Comparison of ENCODE assay signal across 24 cellular contexts in genomic region chr16:1290860-1291575, GRCh38. TPM values are rescaled to one million over a fixed set of nuclear protein-coding genes. Genes with fewer than 3 reads are reported as not detected.
DNase-seq lines count a peak whose midpoint lies in the region; ATAC-seq, FAIRE-seq and TF ChIP-seq lines count a peak whose summit lies in the region.
"Had no signal": no experiment of that assay in that cellular context is flagged by ENCODE, and none has a peak within 500 bp of the region (broad histone marks: within the 10 kb centered on the region; RNA-seq: fewer than 3 reads in every experiment).

No MANE protein-coding gene starts in this region.

- H3K4me1 ChIP-seq in BLaER1 treated with 17β-estradiol and CSF1 and Interleukin-3, amounts not matched to agents 10 nM and 100 nM, result peaks cover 37 to 85% (median 75%) of the 10 kb centered on the region in 10 experiments
- H3K4me1 ChIP-seq in H1 (replicated peaks in 1 of 4; ENCODE audit: control insufficient read depth in 3 of 4, insufficient read depth in 4 of 4, low read length in 3 of 4), result peaks cover 3 to 20% (median 13%) of the 10 kb centered on the region in 4 experiments; a peak in 6 of 7 replicates
- H3K4me1 ChIP-seq: thyroid gland had no signal

- peaks cover 3% of the 10 kb centered on the region; the same call in 1 of the 2 replicates for H3K23me2 ChIP-seq in H1 (ENCODE audit: low read depth, low read length)

- no peaks in the 10 kb centered on the region for H3K36me3 ChIP-seq in BLaER1 treated with 17β-estradiol and CSF1 and Interleukin-3, amounts not matched to agents 10 nM and 100 nM
- no peaks in the 10 kb centered on the region for H3K36me3 ChIP-seq in H1 (ENCODE audit: control insufficient read depth in 2 of 4, insufficient read depth in 4 of 4, low read length in 3 of 4)
- H3K36me3 ChIP-seq: heart right ventricle, ovary, thyroid gland had no signal

- H2AFZ ChIP-seq in H1 (ENCODE audit: low read length), result no peak overlapping the region

- no peak overlapping the region for H3K4me3 Mint-ChIP-seq in MCF 10A (ENCODE audit: unreplicated experiment)
- H3K4me3 Mint-ChIP-seq: activated CD8-positive, alpha-beta memory T cell treated with anti-CD3 and anti-CD28 coated beads, Interleukin-2, amount 10 ng/mL, durations not matched to agents 7 days and 5 days; CD4-positive, alpha-beta memory T cell had no signal

- H3K9ac ChIP-seq in BLaER1 treated with 17β-estradiol and CSF1 and Interleukin-3, amounts not matched to agents 10 nM and 100 nM, result peak overlapping the region in 8 of 11 experiments; percentile 63 to 85 (median 76); a peak in 11 of 22 replicates
- H3K9ac ChIP-seq in H1 (replicated peaks in 1 of 4; ENCODE audit: extremely low read depth in 1 of 4, low read depth in 3 of 4, low read length in 3 of 4), result no peak overlapping the region

- TF ChIP-seq CTCF in H1 (IDR thresholded peaks at IDR 0.05; ENCODE audit: control extremely low read depth in 1 of 3, insufficient read depth in 1 of 3, low read depth in 1 of 3, low read length in 3 of 3), result no peak
- no peak for TF ChIP-seq CTCF in MCF 10A (IDR thresholded peaks at IDR 0.05; ENCODE audit: unreplicated experiment)

- H3K23ac ChIP-seq in H1 (ENCODE audit: insufficient read length), result no peak overlapping the region

- intact Hi-C loops in MCF 10A (cut with micrococcal nuclease), result no loop called here

- no peak overlapping the region for H3K56ac ChIP-seq in H1 (replicated peaks; ENCODE audit: insufficient read length, low read depth, low read length)

- H3K27ac Mint-ChIP-seq in MCF 10A (ENCODE audit: low read depth, unreplicated experiment), result no peak overlapping the region
- H3K27ac Mint-ChIP-seq: activated CD8-positive, alpha-beta memory T cell treated with anti-CD3 and anti-CD28 coated beads, Interleukin-2, amount 10 ng/mL, durations not matched to agents 7 days and 5 days; activated T-helper 2 cell treated with anti-CD3 and anti-CD28 coated beads, Interferon-gamma antibody, Interleukin-2, Interleukin-4, amounts not matched to agents 10 μg/mL and 5 μg/mL and 100 μg/mL, durations not matched to agents 14 hours and 24 hours and 36 hours had no signal

- CTCF ChIA-PET in H1 (lab: Charles Lee; ENCODE audit: partially characterized antibody), result interaction anchor here (0.9 to 4.7 kb wide), 6 partner anchors 9 to 39 kb away, joined by 3 to 35 read pairs (median 4); partner anchors contain the start of gene UBE2I
- CTCF ChIA-PET in MCF 10A (lab: Yijun Ruan, JAX), result no interaction called here

- H3K4me1 Mint-ChIP-seq in MCF 10A (ENCODE audit: insufficient read depth, unreplicated experiment), result no peaks in the 10 kb centered on the region
- H3K4me1 Mint-ChIP-seq: activated CD8-positive, alpha-beta memory T cell treated with anti-CD3 and anti-CD28 coated beads, Interleukin-2, amount 10 ng/mL, durations not matched to agents 7 days and 5 days had no signal

- H3K14ac ChIP-seq in H1 (ENCODE audit: insufficient read length), result no peak overlapping the region

- no peaks in the 10 kb centered on the region for H3K36me3 Mint-ChIP-seq in MCF 10A (ENCODE audit: insufficient read depth, unreplicated experiment)
- H3K36me3 Mint-ChIP-seq: activated CD8-positive, alpha-beta memory T cell treated with anti-CD3 and anti-CD28 coated beads, Interleukin-2, amount 10 ng/mL, durations not matched to agents 7 days and 5 days; brain; CD4-positive, alpha-beta memory T cell had no signal

- H3K79me2 ChIP-seq in H1 (ENCODE audit: control insufficient read depth in 1 of 2, insufficient read depth in 2 of 2, low read length in 2 of 2), result no peaks in the 10 kb centered on the region

- no peaks in the 10 kb centered on the region for H4K20me1 ChIP-seq in BLaER1 treated with 17β-estradiol and CSF1 and Interleukin-3, amounts not matched to agents 10 nM and 100 nM
- peaks cover 0 to 2% of the 10 kb centered on the region in 2 experiments for H4K20me1 ChIP-seq in H1 (replicated peaks in 1 of 2; ENCODE audit: control insufficient read depth in 1 of 2, insufficient read depth in 2 of 2, low read length in 2 of 2)

- H4K5ac ChIP-seq in H1 (ENCODE audit: insufficient read length, low read depth, low read length), result no peak overlapping the region

- no peak overlapping the region for H2BK5ac ChIP-seq in H1 (ENCODE audit: low read depth, low read length)

- no peak for TF ChIP-seq EP300 in Ishikawa (IDR thresholded peaks at IDR 0.05; ENCODE audit: borderline replicate concordance)
- TF ChIP-seq EP300 in H1 (IDR thresholded peaks at IDR 0.05; ENCODE audit: borderline replicate concordance in 1 of 2, low read depth in 2 of 2, low read length in 2 of 2), result no peak

- H3K4me3 ChIP-seq in BLaER1 treated with 17β-estradiol and CSF1 and Interleukin-3, amounts not matched to agents 10 nM and 100 nM, result peak overlapping the region in 1 of 10 experiments; percentile 63; a peak in 2 of 20 replicates
- no peak overlapping the region for H3K4me3 ChIP-seq in H1 (ENCODE audit: extremely low read depth in 1 of 4, insufficient read depth in 2 of 4, low read depth in 3 of 4, low read length in 4 of 4)
- H3K4me3 ChIP-seq: heart right ventricle, lung, ovary, thyroid gland had no signal

- no peak overlapping the region for H2BK20ac ChIP-seq in H1 (ENCODE audit: low read length)

- H2BK15ac ChIP-seq in H1 (ENCODE audit: low read length), result peak overlapping the region; percentile 72; the same call in 1 of the 2 replicates

- FAIRE-seq in H1 (lab: Jason Lieb, UNC), result no peak
- FAIRE-seq: GM18507 had no signal

- H2BK12ac ChIP-seq in H1 (ENCODE audit: low read depth, low read length), result 0 out of 2 replicates have a peak overlapping the region, but pooled peaks have one; percentile 80

- TF ChIP-seq POLR2A in H1 (IDR thresholded peaks at IDR 0.05; ENCODE audit: control extremely low read depth in 1 of 2, low read depth in 2 of 2, low read length in 2 of 2), result no peak

- peak overlapping the region; percentile 42 for H4K91ac ChIP-seq in H1 (replicated peaks; ENCODE audit: insufficient read length, low read length)

- H3K4ac ChIP-seq in H1 (replicated peaks; ENCODE audit: insufficient read length, low read depth, low read length), result no peak overlapping the region

- ATAC-seq in HG03354 (IDR thresholded peaks at IDR 0.05; ENCODE audit: poor library complexity, severe bottlenecking, unreplicated experiment), result no peak
- no peak for ATAC-seq in HG02678 (IDR thresholded peaks at IDR 0.05; ENCODE audit: unreplicated experiment)
- ATAC-seq: activated CD8-positive, alpha-beta memory T cell treated with anti-CD3 and anti-CD28 coated beads, Interleukin-2, amount 10 ng/mL, durations not matched to agents 7 days and 5 days; heart right ventricle; right cardiac atrium had no signal

- no peaks in the 10 kb centered on the region for H3K9me3 ChIP-seq in BLaER1 treated with 17β-estradiol and CSF1 and Interleukin-3, amounts not matched to agents 10 nM and 100 nM (replicated peaks in 1 of 11)
- no peaks in the 10 kb centered on the region for H3K9me3 ChIP-seq in H1 (ENCODE audit: insufficient read depth in 2 of 2, low read depth in 1 of 2, low read length in 1 of 2)
- H3K9me3 ChIP-seq: heart right ventricle, ovary, thyroid gland had no signal

- BruUV-seq in MCF 10A (replicated peaks; lab: Mats Ljungman, UMichigan), result no TSS peak

- H3K27ac ChIP-seq in BLaER1 treated with 17β-estradiol and CSF1 and Interleukin-3, amounts not matched to agents 10 nM and 100 nM, result peak overlapping the region in 8 of 11 experiments; percentile 71 to 93 (median 82); a peak in 15 of 22 replicates
- H3K27ac ChIP-seq in H1 (ENCODE audit: low read depth, low read length), result no peak overlapping the region
- H3K27ac ChIP-seq: heart right ventricle, ovary, thyroid gland had no signal

- no peaks in the 10 kb centered on the region for H3K9me3 Mint-ChIP-seq in MCF 10A (ENCODE audit: unreplicated experiment)
- H3K9me3 Mint-ChIP-seq: activated T-helper 2 cell treated with anti-CD3 and anti-CD28 coated beads, Interferon-gamma antibody, Interleukin-2, Interleukin-4, amounts not matched to agents 10 μg/mL and 5 μg/mL and 100 μg/mL, durations not matched to agents 14 hours and 24 hours and 36 hours; brain; CD4-positive, alpha-beta memory T cell had no signal

- WGBS in H1 (ENCODE audit: extremely low coverage in 1 of 2, insufficient coverage in 1 of 2, insufficient read length in 1 of 2, insufficient replicate concordance in 2 of 2, low coverage in 1 of 2, low lambda C conversion rate in 2 of 2, missing lambda C conversion rate in 1 of 2), 2 experiments, result 91% methylated on average over 29 of the region's 29 CpGs; no CpG with 5 or more reads in 1 of the 2 experiments

- peaks cover 0 to 28% (median 11%) of the 10 kb centered on the region in 11 experiments; a peak in 14 of 22 replicates for H3K27me3 ChIP-seq in BLaER1 treated with 17β-estradiol and CSF1 and Interleukin-3, amounts not matched to agents 10 nM and 100 nM
- peaks cover 7 to 39% (median 26%) of the 10 kb centered on the region in 4 experiments for H3K27me3 ChIP-seq in H1 (replicated peaks in 1 of 4; ENCODE audit: control insufficient read depth in 3 of 4, extremely low read depth in 1 of 4, insufficient read depth in 3 of 4, low read length in 3 of 4)
- H3K27me3 ChIP-seq: thyroid gland had no signal

- H3K79me1 ChIP-seq in H1 (ENCODE audit: low read depth, low read length), result no peaks in the 10 kb centered on the region

- H3K18ac ChIP-seq in H1 (ENCODE audit: extremely low read depth, low read length), result no peak overlapping the region

- H3K27me3 Mint-ChIP-seq in MCF 10A (ENCODE audit: insufficient read depth, unreplicated experiment), result no peaks in the 10 kb centered on the region

- DNase-seq in NCI-H2171 treated with DMSO at 0.1 percent for 48 hours (lab: John Stamatoyannopoulos, UW), result peak; percentile 86
- DNase-seq in H1 (ENCODE audit: low read depth in 1 of 2, low spot score in 2 of 2), result no peak
- DNase-seq in SK-N-DZ (ENCODE audit: low spot score), result no peak
- no peak for DNase-seq in MCF 10A (ENCODE audit: unreplicated experiment)
- DNase-seq: activated CD8-positive, alpha-beta memory T cell treated with anti-CD3 and anti-CD28 coated beads, Interleukin-2, amount 10 ng/mL, durations not matched to agents 7 days and 5 days; CD4-positive, alpha-beta memory T cell; cortex of kidney; heart right ventricle; NCI-H1436; ovary; stimulated activated naive CD4-positive, alpha-beta T cell; thyroid gland had no signal

- POLR2A ChIA-PET in H1 (lab: Charles Lee; ENCODE audit: partially characterized antibody), result interaction anchor here (1.0 to 1.6 kb wide), 5 partner anchors 11 to 612 kb away, joined by 3 to 5 read pairs (median 3); partner anchors contain the start of gene UBE2I
- POLR2A ChIA-PET in MCF 10A (lab: Yijun Ruan, JAX), result interaction anchor here (0.7 kb wide), 1 partner anchor 247 kb away, joined by 3 read pairs; no protein-coding TSS in a partner anchor

- H2BK120ac ChIP-seq in H1 (replicated peaks; ENCODE audit: low read depth, low read length), result no peak overlapping the region

- TF ChIP-seq RAD21 in Ishikawa (IDR thresholded peaks at IDR 0.05; ENCODE audit: low read depth) (no peak), H1 (IDR thresholded peaks at IDR 0.05 in 1 of 2, conservative IDR thresholded peaks at IDR 0.05 in 1 of 2; ENCODE audit: low read depth in 2 of 2, low read length in 2 of 2) (no peak)

- no peak overlapping the region for H4K8ac ChIP-seq in H1 (ENCODE audit: extremely low read depth, insufficient read depth, low read length)

- H3K4me2 ChIP-seq in BLaER1 treated with 17β-estradiol and CSF1 and Interleukin-3, amounts not matched to agents 10 nM and 100 nM, result peak overlapping the region; percentile 9 to 99 (median 94); a peak in 20 of 22 replicates
- no peak overlapping the region for H3K4me2 ChIP-seq in H1 (ENCODE audit: insufficient read depth in 1 of 2, low read depth in 2 of 2, low read length in 2 of 2)

- H2AK5ac ChIP-seq in H1 (ENCODE audit: low read depth, low read length), result no peak overlapping the region

RNA-seq across cellular contexts. Expression of gene UBE2I, which starts 18.4 kb away (rescaled TPM):
- 268 and 272 TPM in 2 replicates for total RNA-seq in H1 (2021; fragmentation: NEBNext Ultra II Directional; extraction: Animal tissue kit (Norgen Biotek cat#: 25700))
- polyA plus RNA-seq in H1 (2011; rRNA removed), result 148 and 162 TPM in 2 replicates
- polyA plus RNA-seq in H1 (2011; cell fraction: cytosol; rRNA removed), result 142 TPM
- polyA plus RNA-seq in H1 (2011; cell fraction: nucleus; rRNA removed), result 143 TPM
- polyA plus RNA-seq in H1 (2012, experiment 1 of 2), result 186 to 197 TPM (median 190 TPM) in 4 replicates
- 278 TPM for polyA plus RNA-seq in H1 (2012, experiment 2 of 2)
- 202 TPM for polyA plus RNA-seq in H1 (2013, experiment 1 of 2)
- 204 TPM for polyA plus RNA-seq in H1 (2013, experiment 2 of 2)
- polyA minus RNA-seq in H1 (2011; rRNA and poly(A)+ RNA removed), result 87.2 and 89.0 TPM in 2 replicates
- polyA minus RNA-seq in H1 (2011; cell fraction: cytosol; rRNA and poly(A)+ RNA removed), result 84.7 TPM
- polyA minus RNA-seq in H1 (2011; cell fraction: nucleus; rRNA and poly(A)+ RNA removed), result 99.4 TPM
- polyA plus RNA-seq in SK-N-DZ (2014; cell fraction: cytosol; rRNA removed), result 102 and 125 TPM in 2 replicates
- polyA plus RNA-seq in SK-N-DZ (2014; cell fraction: nucleus; rRNA removed), result 132 and 304 TPM in 2 replicates
- total RNA-seq in MCF 10A (2022), result 163 and 172 TPM in 2 replicates

RNA-seq across cellular contexts. Expression of gene TPSD1, which starts 35.1 kb away (rescaled TPM):
- total RNA-seq in H1 (2021; fragmentation: NEBNext Ultra II Directional; extraction: Animal tissue kit (Norgen Biotek cat#: 25700)), result not detected in 2 replicates
- 0.26 and 0.61 TPM in 2 replicates for polyA plus RNA-seq in H1 (2011; rRNA removed)
- 0.62 TPM for polyA plus RNA-seq in H1 (2011; cell fraction: cytosol; rRNA removed)
- polyA plus RNA-seq in H1 (2011; cell fraction: nucleus; rRNA removed), result 8.5 TPM
- polyA plus RNA-seq in H1 (2012, experiment 1 of 2), result 0.42 to 1.1 TPM (median 0.70 TPM) in 4 replicates
- 0.18 TPM for polyA plus RNA-seq in H1 (2012, experiment 2 of 2)
- polyA plus RNA-seq in H1 (2013, experiment 1 of 2), result 0.36 TPM
- polyA plus RNA-seq in H1 (2013, experiment 2 of 2), result 0.17 TPM
- 0.28 TPM in 1 of 2 replicates, not detected in the other for polyA minus RNA-seq in H1 (2011; rRNA and poly(A)+ RNA removed)
- polyA minus RNA-seq in H1 (2011; cell fraction: cytosol; rRNA and poly(A)+ RNA removed), result not detected
- not detected for polyA minus RNA-seq in H1 (2011; cell fraction: nucleus; rRNA and poly(A)+ RNA removed)
- polyA plus RNA-seq in SK-N-DZ (2014; cell fraction: cytosol; rRNA removed), result not detected in 2 replicates
- polyA plus RNA-seq in SK-N-DZ (2014; cell fraction: nucleus; rRNA removed), result 0.47 TPM in 1 of 2 replicates, not detected in the other
- total RNA-seq in MCF 10A (2022), result not detected in 2 replicates
- total RNA-seq: activated CD8-positive, alpha-beta memory T cell treated with anti-CD3 and anti-CD28 coated beads, Interleukin-2, amount 10 ng/mL, durations not matched to agents 7 days and 5 days; activated T-helper 2 cell treated with anti-CD3 and anti-CD28 coated beads, Interferon-gamma antibody, Interleukin-2, Interleukin-4, amounts not matched to agents 10 μg/mL and 5 μg/mL and 100 μg/mL, durations not matched to agents 14 hours and 24 hours and 36 hours; CD4-positive, alpha-beta memory T cell; HT1080; LHCN-M2; SK-MEL-5 had no signal
- polyA plus RNA-seq: CD4-positive, alpha-beta memory T cell had no signal

RNA-seq across cellular contexts. Expression of gene BAIAP3, which starts 42.4 kb away (rescaled TPM):
- total RNA-seq in H1 (2021; fragmentation: NEBNext Ultra II Directional; extraction: Animal tissue kit (Norgen Biotek cat#: 25700)), result 6.8 and 7.9 TPM in 2 replicates
- polyA plus RNA-seq in H1 (2011; rRNA removed), result 2.9 and 6.3 TPM in 2 replicates
- 4.8 TPM for polyA plus RNA-seq in H1 (2011; cell fraction: cytosol; rRNA removed)
- polyA plus RNA-seq in H1 (2011; cell fraction: nucleus; rRNA removed), result 33.8 TPM
- polyA plus RNA-seq in H1 (2012, experiment 1 of 2), result 4.5 to 6.4 TPM (median 5.6 TPM) in 4 replicates
- 2.6 TPM for polyA plus RNA-seq in H1 (2012, experiment 2 of 2)
- polyA plus RNA-seq in H1 (2013, experiment 1 of 2), result 5.0 TPM
- polyA plus RNA-seq in H1 (2013, experiment 2 of 2), result 3.4 TPM
- 2.0 and 2.1 TPM in 2 replicates for polyA minus RNA-seq in H1 (2011; rRNA and poly(A)+ RNA removed)
- polyA minus RNA-seq in H1 (2011; cell fraction: cytosol; rRNA and poly(A)+ RNA removed), result 5.7 TPM
- polyA minus RNA-seq in H1 (2011; cell fraction: nucleus; rRNA and poly(A)+ RNA removed), result 11.1 TPM
- 0.51 and 1.2 TPM in 2 replicates for polyA plus RNA-seq in SK-N-DZ (2014; cell fraction: cytosol; rRNA removed)
- polyA plus RNA-seq in SK-N-DZ (2014; cell fraction: nucleus; rRNA removed), result 7.5 and 9.9 TPM in 2 replicates
- 0.49 and 0.75 TPM in 2 replicates for total RNA-seq in MCF 10A (2022)

RNA-seq across cellular contexts. Expression of gene TPSAB1, which starts 50.5 kb away (rescaled TPM):
- total RNA-seq in H1 (2021; fragmentation: NEBNext Ultra II Directional; extraction: Animal tissue kit (Norgen Biotek cat#: 25700)), result not detected in 2 replicates
- 0.09 TPM in 2 replicates for polyA plus RNA-seq in H1 (2011; rRNA removed)
- polyA plus RNA-seq in H1 (2011; cell fraction: cytosol; rRNA removed), result 0.12 TPM
- polyA plus RNA-seq in H1 (2011; cell fraction: nucleus; rRNA removed), result 1.5 TPM
- not detected in 4 replicates for polyA plus RNA-seq in H1 (2012, experiment 1 of 2)
- not detected for polyA plus RNA-seq in H1 (2012, experiment 2 of 2)
- not detected for polyA plus RNA-seq in H1 (2013, experiment 1 of 2)
- polyA plus RNA-seq in H1 (2013, experiment 2 of 2), result not detected
- not detected in 2 replicates for polyA minus RNA-seq in H1 (2011; rRNA and poly(A)+ RNA removed)
- polyA minus RNA-seq in H1 (2011; cell fraction: cytosol; rRNA and poly(A)+ RNA removed), result not detected
- polyA minus RNA-seq in H1 (2011; cell fraction: nucleus; rRNA and poly(A)+ RNA removed), result not detected
- polyA plus RNA-seq in SK-N-DZ (2014; cell fraction: cytosol; rRNA removed), result not detected in 2 replicates
- polyA plus RNA-seq in SK-N-DZ (2014; cell fraction: nucleus; rRNA removed), result 0.43 TPM in 1 of 2 replicates, not detected in the other
- not detected in 2 replicates for total RNA-seq in MCF 10A (2022)
- total RNA-seq: activated CD8-positive, alpha-beta memory T cell treated with anti-CD3 and anti-CD28 coated beads, Interleukin-2, amount 10 ng/mL, durations not matched to agents 7 days and 5 days; activated T-helper 2 cell treated with anti-CD3 and anti-CD28 coated beads, Interferon-gamma antibody, Interleukin-2, Interleukin-4, amounts not matched to agents 10 μg/mL and 5 μg/mL and 100 μg/mL, durations not matched to agents 14 hours and 24 hours and 36 hours; CD4-positive, alpha-beta memory T cell; HT1080; LHCN-M2; SK-MEL-5 had no signal
- polyA plus RNA-seq: CD4-positive, alpha-beta memory T cell had no signal

Comparison
In these comparisons a context has a peak if more than half of its experiments do, and no peak if none do; other contexts are left out.
1. H3K4me2 ChIP-seq: peak in BLaER1 treated with 17β-estradiol and CSF1 and Interleukin-3, amounts not matched to agents 10 nM and 100 nM (11 of 11); none in H1 (0 of 2).
2. H3K9ac ChIP-seq: peak in BLaER1 treated with 17β-estradiol and CSF1 and Interleukin-3, amounts not matched to agents 10 nM and 100 nM (8 of 11); none in H1 (0 of 4).